1 cellular context compared by ENCODE assay signal in genomic region chr19:13790354-13790753, GRCh38.
TF ChIP-seq lines count a peak whose summit lies in the region.

No MANE protein-coding gene starts in this region.

TF ChIP-seq in IMR-90, 13 proteins besides CTCF, POLR2A, EP300 and RAD21 (continued from another document):
- TF ChIP-seq USF2 (IDR thresholded peaks at IDR 0.05; ENCODE audit: low read depth, low read length), result no peak
- TF ChIP-seq, protein P1, sequence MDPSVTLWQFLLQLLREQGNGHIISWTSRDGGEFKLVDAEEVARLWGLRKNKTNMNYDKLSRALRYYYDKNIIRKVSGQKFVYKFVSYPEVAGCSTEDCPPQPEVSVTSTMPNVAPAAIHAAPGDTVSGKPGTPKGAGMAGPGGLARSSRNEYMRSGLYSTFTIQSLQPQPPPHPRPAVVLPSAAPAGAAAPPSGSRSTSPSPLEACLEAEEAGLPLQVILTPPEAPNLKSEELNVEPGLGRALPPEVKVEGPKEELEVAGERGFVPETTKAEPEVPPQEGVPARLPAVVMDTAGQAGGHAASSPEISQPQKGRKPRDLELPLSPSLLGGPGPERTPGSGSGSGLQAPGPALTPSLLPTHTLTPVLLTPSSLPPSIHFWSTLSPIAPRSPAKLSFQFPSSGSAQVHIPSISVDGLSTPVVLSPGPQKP (IDR thresholded peaks at IDR 0.05; ENCODE audit: borderline replicate concordance, low read depth, low read length), result no peak
- TF ChIP-seq MAZ (IDR thresholded peaks at IDR 0.05; ENCODE audit: borderline replicate concordance, low read depth, low read length), result no peak
- no peak for TF ChIP-seq MXI1 (IDR thresholded peaks at IDR 0.05; ENCODE audit: borderline replicate concordance, low read depth, low read length)
- TF ChIP-seq CHD1 (IDR thresholded peaks at IDR 0.05; ENCODE audit: low read depth, low read length), result no peak
